In the genomic region with DNA sequence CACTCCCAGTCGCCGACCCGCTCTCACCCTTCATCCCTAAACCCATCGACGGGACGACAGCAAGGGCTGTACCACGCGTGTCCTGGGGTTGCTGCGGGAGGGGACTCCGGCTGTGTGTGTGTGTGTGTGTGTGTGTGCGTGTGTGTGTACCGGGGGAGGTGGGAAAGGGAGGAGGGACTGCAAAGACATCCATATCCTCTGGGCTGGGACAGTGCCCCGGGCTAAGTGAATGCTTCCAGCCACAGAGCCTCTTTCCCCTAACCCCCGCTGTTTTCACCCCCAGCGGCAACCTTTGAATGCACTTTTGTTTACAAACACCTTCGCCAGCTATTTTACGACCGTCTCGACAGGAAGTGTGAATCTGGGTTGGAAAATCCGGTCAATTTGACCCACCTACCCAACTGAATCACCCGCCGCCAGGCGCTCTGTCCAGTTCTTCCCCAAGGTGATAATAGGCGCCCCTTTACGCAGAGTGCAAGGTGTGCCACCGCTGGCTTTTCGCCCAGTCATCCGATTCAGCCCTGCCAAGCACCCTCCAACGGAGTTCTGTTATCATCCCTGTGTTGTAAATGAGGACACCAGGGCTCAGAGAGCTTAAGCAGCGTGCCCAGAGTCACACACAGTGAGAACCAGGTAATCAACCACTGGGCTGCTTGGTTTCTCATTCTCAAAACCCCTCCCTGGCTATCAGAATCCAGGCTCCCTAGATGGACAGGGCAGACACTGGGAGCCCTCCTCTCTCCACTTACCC, we compare ENCODE assay signal across 8 cellular contexts. TPM values are rescaled to one million over a fixed set of nuclear protein-coding genes. Genes with fewer than 3 reads are reported as not detected.
DNase-seq lines count a peak whose midpoint lies in the region; ATAC-seq lines count a peak whose summit lies in the region.

No MANE protein-coding gene starts in this region.

- H3K4me3 ChIP-seq in effector memory CD4-positive, alpha-beta T cell (ENCODE audit: insufficient read depth, low read depth, low read length, poor library complexity, severe bottlenecking), result peak overlapping the region; percentile 61

- no peaks in the 10 kb centered on the region for H3K9me3 ChIP-seq in effector memory CD4-positive, alpha-beta T cell (ENCODE audit: control insufficient read depth, low read length)

- DNase-seq in NCI-H82 (lab: John Stamatoyannopoulos, UW), result peak; percentile 77
- DNase-seq in NCI-H82 treated with DMSO at 0.1 percent for 48 hours (lab: John Stamatoyannopoulos, UW; ENCODE audit: unreplicated experiment), result no peak
- peak; percentile 59 for DNase-seq in NCI-H774 (lab: John Stamatoyannopoulos, UW)
- no peak for DNase-seq in effector memory CD4-positive, alpha-beta T cell
- peak; percentile 77 for DNase-seq in mucosa of gallbladder (ENCODE audit: low spot score)

- peaks cover 8% of the 10 kb centered on the region for H3K4me1 ChIP-seq in effector memory CD4-positive, alpha-beta T cell (ENCODE audit: control insufficient read depth, insufficient read depth, low read length, poor library complexity, severe bottlenecking)

- no peak overlapping the region for H3K27ac ChIP-seq in effector memory CD4-positive, alpha-beta T cell (ENCODE audit: insufficient read depth, low read length, poor library complexity, severe bottlenecking)

- peaks cover 11% of the 10 kb centered on the region for H3K27me3 ChIP-seq in effector memory CD4-positive, alpha-beta T cell (replicated peaks; ENCODE audit: control insufficient read depth, insufficient read depth, low read length, poor library complexity, severe bottlenecking)

- H3K36me3 ChIP-seq in effector memory CD4-positive, alpha-beta T cell (ENCODE audit: control insufficient read depth, insufficient read depth, low read length), result no peaks in the 10 kb centered on the region

- ATAC-seq in GM21529 (IDR thresholded peaks at IDR 0.05; ENCODE audit: unreplicated experiment) (no peak), GM19351 (IDR thresholded peaks at IDR 0.05; ENCODE audit: unreplicated experiment) (no peak), GM21390 (IDR thresholded peaks at IDR 0.05; ENCODE audit: unreplicated experiment) (no peak)

RNA-seq across cellular contexts. Expression of gene AMOTL2, which starts 0.7 kb away (rescaled TPM):
- 129 TPM for total RNA-seq in mucosa of gallbladder

Comparison
In these comparisons a context has a peak if more than half of its experiments do, and no peak if none do; other contexts are left out.
1. DNase-seq: peak in NCI-H82 (single experiment), NCI-H774 (single experiment) and mucosa of gallbladder (single experiment); none in NCI-H82 treated with DMSO at 0.1 percent for 48 hours (single experiment) and effector memory CD4-positive, alpha-beta T cell (0 of 3).